In the genomic region with DNA sequence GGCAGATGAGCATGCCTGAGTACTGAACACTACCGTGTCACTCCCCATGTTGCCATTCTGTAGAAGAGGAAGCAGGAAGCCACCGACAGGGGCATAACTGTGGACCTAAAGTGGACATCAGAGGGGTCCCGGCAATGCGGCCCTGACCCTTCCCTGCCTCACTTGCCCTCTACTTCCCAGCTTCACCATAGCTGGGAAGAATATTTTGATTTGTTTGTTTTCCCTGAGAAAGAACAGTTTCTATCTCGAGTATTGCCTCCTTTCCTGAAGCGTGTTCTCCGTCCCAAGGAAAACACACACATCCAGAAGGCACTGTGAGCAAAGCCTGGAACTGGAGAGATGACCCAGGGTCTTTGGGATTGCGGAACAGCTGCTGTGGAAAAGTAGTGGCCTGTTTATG, we compare ENCODE assay signal across 24 cellular contexts.
DNase-seq lines count a peak whose midpoint lies in the region; ATAC-seq and TF ChIP-seq lines count a peak whose summit lies in the region.
"Had no signal": no experiment of that assay in that cellular context is flagged by ENCODE, and none has a peak within 500 bp of the region (broad histone marks: within the 10 kb centered on the region; RNA-seq: fewer than 3 reads in every experiment).

No MANE protein-coding gene starts in this region.

- no peak overlapping the region for H3K4me3 Mint-ChIP-seq in stimulated activated effector memory CD8-positive, alpha-beta T cell treated with anti-CD3 and anti-CD28 coated beads, Interleukin-12 subunit alpha, Interleukin-12 subunit beta, amount 100 ng/mL, for 72 hours
- H3K4me3 Mint-ChIP-seq: central memory CD8-positive, alpha-beta T cell; GM23338; naive B cell had no signal

- TF ChIP-seq CTCF in left ventricle myocardium inferior (IDR thresholded peaks at IDR 0.05; ENCODE audit: borderline replicate concordance) (no peak), gastroesophageal sphincter (IDR thresholded peaks at IDR 0.05) (no peak), prostate gland (IDR thresholded peaks at IDR 0.05) (no peak)

- H3K4me1 Mint-ChIP-seq in stimulated activated effector memory CD8-positive, alpha-beta T cell treated with anti-CD3 and anti-CD28 coated beads, Interleukin-12 subunit alpha, Interleukin-12 subunit beta, amount 100 ng/mL, for 72 hours, result no peaks in the 10 kb centered on the region
- H3K4me1 Mint-ChIP-seq: central memory CD8-positive, alpha-beta T cell; naive B cell had no signal

- no peaks in the 10 kb centered on the region for H3K9me3 Mint-ChIP-seq in stimulated activated effector memory CD8-positive, alpha-beta T cell treated with anti-CD3 and anti-CD28 coated beads, Interleukin-12 subunit alpha, Interleukin-12 subunit beta, amount 100 ng/mL, for 72 hours
- H3K9me3 Mint-ChIP-seq: central memory CD8-positive, alpha-beta T cell; GM23338; naive B cell had no signal

- WGBS in right cardiac atrium, result 88% methylated on average over 8 of the region's 8 CpGs
- 83 to 92% methylated on average over 4 to 6 of the region's 8 CpGs for WGBS in gastroesophageal sphincter (ENCODE audit: low coverage in 1 of 2), 2 donors
- WGBS in prostate gland, result 70% methylated on average over 8 of the region's 8 CpGs

- H3K9me3 ChIP-seq in left ventricle myocardium inferior (replicated peaks) (no peaks in the 10 kb centered on the region), right cardiac atrium (ENCODE audit: control insufficient read depth, low read length) (no peaks in the 10 kb centered on the region), gastroesophageal sphincter (no peaks in the 10 kb centered on the region), prostate gland (no peaks in the 10 kb centered on the region)
- H3K9me3 ChIP-seq: gastrocnemius medialis, pancreas, thoracic aorta had no signal

- no peak overlapping the region for H3K27ac Mint-ChIP-seq in stimulated activated effector memory CD8-positive, alpha-beta T cell treated with anti-CD3 and anti-CD28 coated beads, Interleukin-12 subunit alpha, Interleukin-12 subunit beta, amount 100 ng/mL, for 72 hours
- H3K27ac Mint-ChIP-seq: naive B cell had no signal

- H3K36me3 Mint-ChIP-seq in stimulated activated effector memory CD8-positive, alpha-beta T cell treated with anti-CD3 and anti-CD28 coated beads, Interleukin-12 subunit alpha, Interleukin-12 subunit beta, amount 100 ng/mL, for 72 hours, result no peaks in the 10 kb centered on the region

- no peak for ATAC-seq in right cardiac atrium
- ATAC-seq in gastroesophageal sphincter, result no peak
- no peak for ATAC-seq in stimulated activated effector memory CD8-positive, alpha-beta T cell treated with anti-CD3 and anti-CD28 coated beads, Interleukin-12 subunit alpha, Interleukin-12 subunit beta, amount 100 ng/mL, for 72 hours
- ATAC-seq: gastrocnemius medialis, GM23338, pancreas, sciatic nerve had no signal

- no peak overlapping the region for H3K4me3 ChIP-seq in left ventricle myocardium inferior
- no peak overlapping the region for H3K4me3 ChIP-seq in right cardiac atrium (ENCODE audit: low read length)
- H3K4me3 ChIP-seq in gastroesophageal sphincter, result no peak overlapping the region
- no peak overlapping the region for H3K4me3 ChIP-seq in prostate gland
- H3K4me3 ChIP-seq: gastrocnemius medialis, GM23338, pancreas, thoracic aorta had no signal

- no peak for TF ChIP-seq EP300 in gastroesophageal sphincter (IDR thresholded peaks at IDR 0.05)

- no peak for DNase-seq in left ventricle myocardium inferior
- no peak for DNase-seq in right cardiac atrium
- no peak for DNase-seq in prostate gland (ENCODE audit: low spot score)
- DNase-seq in activated CD4-positive, CD25-positive, alpha-beta regulatory T cell treated with anti-CD3 and anti-CD28 coated beads, Interleukin-2, amount 50 U/mL, for 72 hours, result no peak
- DNase-seq in NCI-H82 treated with DMSO at 0.1 percent for 48 hours (lab: John Stamatoyannopoulos, UW; ENCODE audit: unreplicated experiment), result no peak
- no peak for DNase-seq in occipital lobe (lab: John Stamatoyannopoulos, UW)
- no peak for DNase-seq in stimulated activated effector memory CD8-positive, alpha-beta T cell treated with anti-CD3 and anti-CD28 coated beads, Interleukin-12 subunit alpha, Interleukin-12 subunit beta, amount 100 ng/mL, for 72 hours (ENCODE audit: low spot score in 2 of 2)
- DNase-seq: activated CD4-positive, alpha-beta T cell treated with anti-CD3 and anti-CD28 coated beads for 48 hours; activated naive CD4-positive, alpha-beta T cell treated with anti-CD3 and anti-CD28 coated beads, Interleukin-2, amount 50 U/mL, for 16 hours; activated T-cell treated with anti-CD3 and anti-CD28 coated beads, Interleukin-2, amount 50 U/mL, for 48 hours; anterior cingulate cortex; Calu3; gastrocnemius medialis; islet precursor cell; naive B cell; NCI-H1105; NCI-H2029 treated with DMSO at 0.1 percent for 48 hours; pancreas; T-helper 2 cell had no signal

- TF ChIP-seq POLR2A in gastroesophageal sphincter (IDR thresholded peaks at IDR 0.05) (no peak), prostate gland (IDR thresholded peaks at IDR 0.05) (no peak)

- H3K27ac ChIP-seq in left ventricle myocardium inferior (replicated peaks) (peak overlapping the region; percentile 44), right cardiac atrium (ENCODE audit: low read length) (no peak overlapping the region), gastroesophageal sphincter (peak overlapping the region; percentile 51 to 77 (median 68)), prostate gland (peak overlapping the region; percentile 28 to 30)
- H3K27ac ChIP-seq: gastrocnemius medialis, pancreas, thoracic aorta had no signal

- H3K4me1 ChIP-seq in left ventricle myocardium inferior (peaks cover 17% of the 10 kb centered on the region), right cardiac atrium (ENCODE audit: control insufficient read depth, insufficient read depth, low read length) (peaks cover 7% of the 10 kb centered on the region), gastroesophageal sphincter (peaks cover 7 to 48% (median 10%) of the 10 kb centered on the region in 3 donors), prostate gland (replicated peaks) (no peaks in the 10 kb centered on the region)
- H3K4me1 ChIP-seq: pancreas had no signal

- intact Hi-C loops in left ventricle myocardium inferior (cut with micrococcal nuclease), result no loop called here
- intact Hi-C loops in right cardiac atrium (cut with DNase I), result no loop called here
- intact Hi-C loops in prostate gland (cut with DNase I), result loop anchor here (5.0 kb wide), 1 partner anchor 57 kb away; no protein-coding TSS in a partner anchor

- H3K27me3 ChIP-seq in left ventricle myocardium inferior (ENCODE audit: low read depth), result no peaks in the 10 kb centered on the region
- no peaks in the 10 kb centered on the region for H3K27me3 ChIP-seq in right cardiac atrium (ENCODE audit: control insufficient read depth, insufficient read depth)
- no peaks in the 10 kb centered on the region for H3K27me3 ChIP-seq in gastroesophageal sphincter
- H3K27me3 ChIP-seq in prostate gland (replicated peaks; ENCODE audit: insufficient read depth), result no peaks in the 10 kb centered on the region
- H3K27me3 ChIP-seq: gastrocnemius medialis, pancreas had no signal

- no peaks in the 10 kb centered on the region for H3K36me3 ChIP-seq in left ventricle myocardium inferior
- no peaks in the 10 kb centered on the region for H3K36me3 ChIP-seq in gastroesophageal sphincter
- no peaks in the 10 kb centered on the region for H3K36me3 ChIP-seq in prostate gland
- H3K36me3 ChIP-seq: gastrocnemius medialis, pancreas, thoracic aorta had no signal
